In genomic region chr12:105309384-105309783, GRCh38 we compare ENCODE assay signal across 6 cellular contexts. TPM values are rescaled to one million over a fixed set of nuclear protein-coding genes. Genes with fewer than 3 reads are reported as not detected.
A peak's percentile ranks its signal among the peaks of the same experiment; 100 is the strongest.
DNase-seq lines count a peak whose midpoint lies in the region; ATAC-seq, FAIRE-seq and TF ChIP-seq lines count a peak whose summit lies in the region.
"Not testable (repeated sequence)": the region's sequence is repeated elsewhere in the genome, so short reads cannot be mapped to it uniquely, and the experiment has no call there.

No MANE protein-coding gene starts in this region.

- not testable (repeated sequence) for TF ChIP-seq CTCF in 22Rv1 (IDR thresholded peaks at IDR 0.05); Caco-2 (IDR thresholded peaks at IDR 0.05; ENCODE audit: insufficient read depth in 1 of 2, low read depth in 1 of 2, low read length in 1 of 2, severe bottlenecking in 1 of 2, unreplicated experiment in 1 of 2); body of pancreas (IDR thresholded peaks at IDR 0.05); kidney (IDR thresholded peaks at IDR 0.05; ENCODE audit: borderline replicate concordance, extremely low read depth, insufficient read depth); liver (IDR thresholded peaks at IDR 0.05; ENCODE audit: low read depth, low read length, missing input control)

- 45 to 46% methylated on average over 3 of the region's 3 CpGs for WGBS in body of pancreas, 2 donors
- 54% methylated on average over 3 of the region's 3 CpGs for WGBS in liver
- 46 to 74% (median 50%) methylated on average over 3 of the region's 3 CpGs for WGBS in small intestine, 3 donors

- H3K4me1 ChIP-seq in Caco-2; kidney (ENCODE audit: control insufficient read depth in 1 of 2, insufficient read depth in 1 of 2, low read depth in 1 of 2, low read length in 2 of 2); small intestine (ENCODE audit: control insufficient read depth in 2 of 2, insufficient read depth in 1 of 2, low read depth in 1 of 2, low read length in 1 of 2): not testable (repeated sequence)
- H3K4me1 ChIP-seq in body of pancreas = peaks cover 42% of the 10 kb centered on the region
- peaks cover 0 to 12% (median 2%) of the 10 kb centered on the region in 4 donors for H3K4me1 ChIP-seq in liver (ENCODE audit: control insufficient read depth in 4 of 4, insufficient read depth in 4 of 4, low read length in 3 of 4)

- peaks cover 40% of the 10 kb centered on the region for H3K9me3 Mint-ChIP-seq in Caco-2 (ENCODE audit: unreplicated experiment)

- H3K9ac ChIP-seq in kidney (ENCODE audit: low read length in 2 of 2); liver (ENCODE audit: low read depth in 1 of 2, low read length in 2 of 2): not testable (repeated sequence)

- intact Hi-C loops in Caco-2 (cut with micrococcal nuclease; ENCODE audit: unreplicated experiment); body of pancreas (cut with DNase I); kidney (cut with DNase I): not testable (repeated sequence)

- not testable (repeated sequence) for H3K27me3 Mint-ChIP-seq in Caco-2 (ENCODE audit: insufficient read depth, unreplicated experiment)

- not testable (repeated sequence) for H3K27me3 ChIP-seq in Caco-2 (replicated peaks; ENCODE audit: control insufficient read depth, insufficient read depth, low read length); body of pancreas; liver (ENCODE audit: control insufficient read depth in 4 of 4, insufficient read depth in 4 of 4, low read length in 3 of 4); small intestine (ENCODE audit: control insufficient read depth in 2 of 2, insufficient read depth in 2 of 2, low read length in 2 of 2)

- not testable (repeated sequence) for BruUV-seq in Caco-2 (replicated peaks; lab: Mats Ljungman, UMichigan)

- not testable (repeated sequence) for H3K36me3 ChIP-seq in Caco-2 (ENCODE audit: control insufficient read depth, insufficient read depth, low read length); body of pancreas (replicated peaks in 1 of 2; ENCODE audit: insufficient read depth in 1 of 2, low read depth in 2 of 2); kidney (ENCODE audit: control insufficient read depth in 1 of 2, insufficient read depth in 2 of 2, low read length in 2 of 2); liver (ENCODE audit: control insufficient read depth in 4 of 4, insufficient read depth in 3 of 4, low read depth in 1 of 4, low read length in 3 of 4); small intestine (ENCODE audit: control insufficient read depth in 2 of 2, insufficient read depth in 2 of 2, low read length in 2 of 2)

- not testable (repeated sequence) for H3K4me1 Mint-ChIP-seq in Caco-2 (ENCODE audit: low read depth, unreplicated experiment)

- CTCF ChIA-PET in Caco-2 (lab: Charles Lee) = not testable (repeated sequence)

- H3K27ac ChIP-seq in 22Rv1 (peak overlapping the region; percentile 58), body of pancreas (peak overlapping the region in 3 of 4 donors; percentile 36 to 65 (median 46)), kidney (ENCODE audit: low read depth in 2 of 2, low read length in 2 of 2) (peak overlapping the region; percentile 54 to 60), small intestine (ENCODE audit: low read depth in 1 of 2, low read length in 1 of 2) (peak overlapping the region in 1 of 2 donors; percentile 11)
- not testable (repeated sequence) for H3K27ac ChIP-seq in liver (ENCODE audit: low read depth in 1 of 2, low read length in 2 of 2)

- peak in 1 of 2 donors; percentile 21 for TF ChIP-seq RAD21 in liver (IDR thresholded peaks at IDR 0.05)

- not testable (repeated sequence) for TF ChIP-seq POLR2A in body of pancreas (IDR thresholded peaks at IDR 0.05)

- POLR2A ChIA-PET in Caco-2 (lab: Charles Lee) = not testable (repeated sequence)

- not testable (repeated sequence) for H3K36me3 Mint-ChIP-seq in Caco-2 (ENCODE audit: insufficient read depth, unreplicated experiment)

- not testable (repeated sequence) for H3K4me3 ChIP-seq in Caco-2 (ENCODE audit: low read depth, low read length); body of pancreas; kidney (ENCODE audit: low read length in 2 of 2); liver (ENCODE audit: low read depth in 1 of 3, low read length in 3 of 3); small intestine (ENCODE audit: low read depth in 1 of 2, low read length in 2 of 2)

- peak; percentile 13 for FAIRE-seq in kidney (lab: Jason Lieb, UNC)
- FAIRE-seq in small intestine (lab: Jason Lieb, UNC) = not testable (repeated sequence)

- DNase-seq in Caco-2 = peak in 1 of 2 experiments; percentile 49
- DNase-seq in body of pancreas, kidney: not testable (repeated sequence)
- peak; percentile 48 for DNase-seq in small intestine

- H3K27ac Mint-ChIP-seq in Caco-2 (ENCODE audit: unreplicated experiment) = peak overlapping the region; percentile 63

- not testable (repeated sequence) for ATAC-seq in body of pancreas

- H3K9me3 ChIP-seq in Caco-2 = peaks cover 12% of the 10 kb centered on the region
- H3K9me3 ChIP-seq in body of pancreas; kidney (ENCODE audit: control insufficient read depth in 1 of 2, low read length in 2 of 2); liver (ENCODE audit: control insufficient read depth in 4 of 4, low read length in 3 of 4); small intestine (ENCODE audit: control insufficient read depth, low read depth): not testable (repeated sequence)

- not testable (repeated sequence) for H3K4me3 Mint-ChIP-seq in Caco-2 (ENCODE audit: unreplicated experiment)

TF ChIP-seq in liver, 16 proteins besides CTCF, POLR2A, EP300 and RAD21:
- TF ChIP-seq RXRA (IDR thresholded peaks at IDR 0.05) (peak in 1 of 2 donors; percentile 8), HNF4G (IDR thresholded peaks at IDR 0.05) (peak; percentile 52), HNF4A (conservative IDR thresholded peaks at IDR 0.05) (peak; percentile 71 to 81), MAX (IDR thresholded peaks at IDR 0.05) (peak; percentile 13), SP1 (IDR thresholded peaks at IDR 0.05) (peak; percentile 78)

RNA-seq across cellular contexts. Expression of gene C12orf75, which starts 21.1 kb away (rescaled TPM):
- total RNA-seq in Caco-2 (2022) = 173 and 209 TPM in 2 replicates
- total RNA-seq in body of pancreas = 10 to 100 TPM; 39.2 to 57.6 TPM
- 127 TPM for total RNA-seq in kidney
- 107 TPM for polyA plus RNA-seq in kidney (ENCODE audit: insufficient read depth, low read depth, low replicate concordance)
- 1 to 10 TPM; 2.2 to 3.4 TPM for total RNA-seq in liver
- 1 to 10 TPM; 1.2 to 3.9 TPM for polyA plus RNA-seq in liver
- 10 to 100 TPM; 14.2 to 44.7 (median 29.5) TPM for polyA plus RNA-seq in small intestine

Comparison
In these comparisons a context has a peak if more than half of its experiments do, and no peak if none do; other contexts are left out.
1. RNA of gene C12orf75, which starts 21.1 kb away (total RNA-seq): 173 to 209 TPM in Caco-2, 127 TPM in kidney (single experiment) and 39.2 to 57.6 TPM in body of pancreas; 2.2 to 3.4 TPM in liver; every median in the first group is over 4 times any median in the second.